ENCODE assay signal across 30 cellular contexts in genomic region chr2:69477627-69478026, GRCh38. TPM values are rescaled to one million over a fixed set of nuclear protein-coding genes. Genes with fewer than 3 reads are reported as not detected.
DNase-seq lines count a peak whose midpoint lies in the region; ATAC-seq, FAIRE-seq and TF ChIP-seq lines count a peak whose summit lies in the region.
"Had no signal": no experiment of that assay in that cellular context is flagged by ENCODE, and none has a peak within 500 bp of the region (broad histone marks: within the 10 kb centered on the region; RNA-seq: fewer than 3 reads in every experiment).

No MANE protein-coding gene starts in this region.

- H3K36me3 Mint-ChIP-seq in activated T-cell treated with anti-CD3 and anti-CD28 coated beads, Interleukin-2, amount 50 U/mL, for 4 hours (ENCODE audit: insufficient read depth) = peaks cover 39% of the 10 kb centered on the region
- peaks cover 5 to 8% of the 10 kb centered on the region in 2 donors for H3K36me3 Mint-ChIP-seq in activated naive CD4-positive, alpha-beta T cell treated with anti-CD3 and anti-CD28 coated beads, Interleukin-2, amount 50 U/mL, for 72 hours
- peaks cover 2 to 3% of the 10 kb centered on the region in 2 donors for H3K36me3 Mint-ChIP-seq in stimulated activated naive B cell treated with anti-CD40 and anti-IgM and Interleukin-4, amounts not matched to agents 10 μg/mL and 1 μg/mL and 100 μg/mL, for 72 hours

- no peaks in the 10 kb centered on the region for H3K27me3 Mint-ChIP-seq in activated T-cell treated with anti-CD3 and anti-CD28 coated beads, Interleukin-2, amount 50 U/mL, for 4 hours (ENCODE audit: low read depth)
- H3K27me3 Mint-ChIP-seq in stimulated activated naive B cell treated with anti-CD40 and anti-IgM and Interleukin-4, amounts not matched to agents 10 μg/mL and 1 μg/mL and 100 μg/mL, for 72 hours = no peaks in the 10 kb centered on the region
- H3K27me3 Mint-ChIP-seq: activated B cell treated with CpG ODN at 0.5 μM for 24 hours; dendritic cell treated with granulocyte-macrophage colony-stimulating factor and Interleukin-4, amounts not matched to agents 40 ng/mL and 50 ng/mL, for 4 days had no signal

- FAIRE-seq in GM12892 (lab: Jason Lieb, UNC) = peak; percentile 51
- FAIRE-seq: astrocyte, islet of Langerhans had no signal

- no peak for DNase-seq in activated T-cell treated with anti-CD3 and anti-CD28 coated beads, Interleukin-2, amount 50 U/mL, for 4 hours
- DNase-seq in activated T-cell treated with anti-CD3 and anti-CD28 coated beads, Interleukin-2, amount 50 U/mL, for 1 hour = no peak
- no peak for DNase-seq in GM12892 (ENCODE audit: insufficient read length)
- no peak for DNase-seq in activated naive CD4-positive, alpha-beta T cell treated with anti-CD3 and anti-CD28 coated beads, Interleukin-2, amount 50 U/mL, for 72 hours (ENCODE audit: low spot score in 2 of 2)
- DNase-seq in stimulated activated naive B cell treated with anti-CD40 and anti-IgM and Interleukin-4, amounts not matched to agents 10 μg/mL and 1 μg/mL and 100 μg/mL, for 72 hours = no peak
- no peak for DNase-seq in germinal center (ENCODE audit: low spot score)
- DNase-seq in GM03348 (ENCODE audit: low spot score) = no peak
- DNase-seq: activated B cell treated with CpG ODN at 0.5 μM for 24 hours; central memory CD4-positive, alpha-beta T cell; EL; IMR-90; left ventricle myocardium inferior; NCI-H1105; NCI-H1930; NCI-H226; NCI-H748 treated with DMSO at 0.1 percent for 48 hours; ovary; SK-N-SH; stimulated activated CD4-positive, alpha-beta T cell treated with anti-CD3 and anti-CD28 coated beads, Interleukin-2, amount 100 ng/mL, for 48 hours; stimulated activated naive CD4-positive, alpha-beta T cell; T-helper 9 cell; transverse colon had no signal

- ATAC-seq in activated T-cell treated with anti-CD3 and anti-CD28 coated beads, Interleukin-2, amount 50 U/mL, for 4 hours = peak; percentile 50 to 70
- peak; percentile 37 to 72 for ATAC-seq in activated naive CD4-positive, alpha-beta T cell treated with anti-CD3 and anti-CD28 coated beads, Interleukin-2, amount 50 U/mL, for 72 hours
- ATAC-seq in stimulated activated naive B cell treated with anti-CD40 and anti-IgM and Interleukin-4, amounts not matched to agents 10 μg/mL and 1 μg/mL and 100 μg/mL, for 72 hours (replicated peaks) = peak; percentile 75 to 80
- no peak for ATAC-seq in HG02885 (IDR thresholded peaks at IDR 0.05; ENCODE audit: poor library complexity, unreplicated experiment)
- ATAC-seq: gastroesophageal sphincter, HCT116 had no signal

- no peak overlapping the region for H3K27ac Mint-ChIP-seq in activated naive CD4-positive, alpha-beta T cell treated with anti-CD3 and anti-CD28 coated beads, Interleukin-2, amount 50 U/mL, for 72 hours
- no peak overlapping the region for H3K27ac Mint-ChIP-seq in stimulated activated naive B cell treated with anti-CD40 and anti-IgM and Interleukin-4, amounts not matched to agents 10 μg/mL and 1 μg/mL and 100 μg/mL, for 72 hours
- H3K27ac Mint-ChIP-seq: activated B cell treated with CpG ODN at 0.5 μM for 24 hours; dendritic cell treated with granulocyte-macrophage colony-stimulating factor and Interleukin-4, amounts not matched to agents 40 ng/mL and 50 ng/mL, for 4 days; mesothelial cell of epicardium; nephron had no signal

- no peak overlapping the region for H3K4me3 Mint-ChIP-seq in activated T-cell treated with anti-CD3 and anti-CD28 coated beads, Interleukin-2, amount 50 U/mL, for 4 hours
- no peak overlapping the region for H3K4me3 Mint-ChIP-seq in stimulated activated naive B cell treated with anti-CD40 and anti-IgM and Interleukin-4, amounts not matched to agents 10 μg/mL and 1 μg/mL and 100 μg/mL, for 72 hours
- H3K4me3 Mint-ChIP-seq: activated B cell treated with CpG ODN at 0.5 μM for 24 hours; dendritic cell treated with granulocyte-macrophage colony-stimulating factor and Interleukin-4, amounts not matched to agents 40 ng/mL and 50 ng/mL, for 4 days; mesothelial cell of epicardium; nephron had no signal

- H3K4me1 Mint-ChIP-seq in activated T-cell treated with anti-CD3 and anti-CD28 coated beads, Interleukin-2, amount 50 U/mL, for 4 hours (ENCODE audit: low read depth) = peaks cover 34% of the 10 kb centered on the region
- peaks cover 15 to 23% of the 10 kb centered on the region in 2 donors for H3K4me1 Mint-ChIP-seq in stimulated activated naive B cell treated with anti-CD40 and anti-IgM and Interleukin-4, amounts not matched to agents 10 μg/mL and 1 μg/mL and 100 μg/mL, for 72 hours

- TF ChIP-seq POLR2A in GM12892 (IDR thresholded peaks at IDR 0.05; ENCODE audit: low read depth, low read length) = no peak

- H3K9me3 Mint-ChIP-seq in activated T-cell treated with anti-CD3 and anti-CD28 coated beads, Interleukin-2, amount 50 U/mL, for 4 hours = no peaks in the 10 kb centered on the region
- no peaks in the 10 kb centered on the region for H3K9me3 Mint-ChIP-seq in activated naive CD4-positive, alpha-beta T cell treated with anti-CD3 and anti-CD28 coated beads, Interleukin-2, amount 50 U/mL, for 72 hours
- H3K9me3 Mint-ChIP-seq in stimulated activated naive B cell treated with anti-CD40 and anti-IgM and Interleukin-4, amounts not matched to agents 10 μg/mL and 1 μg/mL and 100 μg/mL, for 72 hours = no peaks in the 10 kb centered on the region
- H3K9me3 Mint-ChIP-seq: activated B cell treated with CpG ODN at 0.5 μM for 24 hours; dendritic cell treated with granulocyte-macrophage colony-stimulating factor and Interleukin-4, amounts not matched to agents 40 ng/mL and 50 ng/mL, for 4 days; mesothelial cell of epicardium; nephron had no signal

RNA-seq across cellular contexts. Expression of gene NFU1, which starts 40.4 kb away (rescaled TPM):
- total RNA-seq in activated T-cell treated with anti-CD3 and anti-CD28 coated beads, Interleukin-2, amount 50 U/mL, for 4 hours = 10 to 100 TPM; 23.8 to 26.4 (median 25.4) TPM
- 49.2 TPM for polyA plus RNA-seq in GM12892 (2012; ENCODE audit: missing spikeins)
- total RNA-seq in activated naive CD4-positive, alpha-beta T cell treated with anti-CD3 and anti-CD28 coated beads, Interleukin-2, amount 50 U/mL, for 72 hours = 10 to 100 TPM; 32.2 to 34.3 TPM
